8 cellular contexts compared by ENCODE assay signal in genomic region chr4:147707892-147708672, GRCh38. TPM values are rescaled to one million over a fixed set of nuclear protein-coding genes. Genes with fewer than 3 reads are reported as not detected.
DNase-seq lines count a peak whose midpoint lies in the region; ATAC-seq, FAIRE-seq and TF ChIP-seq lines count a peak whose summit lies in the region.

No MANE protein-coding gene starts in this region.

- intact Hi-C loops in adrenal gland (cut with DNase I) = loop anchor here (5.0 kb wide), 1 partner anchor 159 kb away; no protein-coding TSS in a partner anchor

- H3K4me1 ChIP-seq in adrenal gland (replicated peaks in 1 of 2) (no peaks in the 10 kb centered on the region), right atrium auricular region (no peaks in the 10 kb centered on the region), skeletal muscle satellite cell (ENCODE audit: control insufficient read depth, insufficient read depth, low read length) (no peaks in the 10 kb centered on the region)

- CTCF ChIA-PET in AG04449 (lab: Yijun Ruan, JAX) = interaction anchor here (0.6 to 11.5 kb wide), 34 partner anchors 8 to 205 kb away, joined by 3 to 421 read pairs (median 4); partner anchors contain the start of genes ARHGAP10 and PRMT9

- 19 to 31% (median 28%) methylated on average over 7 of the region's 7 CpGs for WGBS in adrenal gland, 4 donors

- H3K27ac ChIP-seq in adrenal gland = no peak overlapping the region
- H3K27ac ChIP-seq in right atrium auricular region = no peak overlapping the region

- H3K36me3 ChIP-seq in adrenal gland (replicated peaks in 1 of 2) = no peaks in the 10 kb centered on the region
- H3K36me3 ChIP-seq in right atrium auricular region = no peaks in the 10 kb centered on the region
- no peaks in the 10 kb centered on the region for H3K36me3 ChIP-seq in skeletal muscle satellite cell (ENCODE audit: insufficient read depth, low read length)
- no peaks in the 10 kb centered on the region for H3K36me3 ChIP-seq in MG63

- no peaks in the 10 kb centered on the region for H3K27me3 ChIP-seq in adrenal gland
- H3K27me3 ChIP-seq in right atrium auricular region = no peaks in the 10 kb centered on the region
- no peaks in the 10 kb centered on the region for H3K27me3 ChIP-seq in skeletal muscle satellite cell (ENCODE audit: control insufficient read depth, insufficient read depth, low read length)
- H3K27me3 ChIP-seq in MG63 = no peaks in the 10 kb centered on the region

- TF ChIP-seq POLR2A in GM12892 (IDR thresholded peaks at IDR 0.05; ENCODE audit: low read depth, low read length) (no peak), adrenal gland (IDR thresholded peaks at IDR 0.05) (no peak)

- peak; percentile 63 for ATAC-seq in HG03060 (IDR thresholded peaks at IDR 0.05; ENCODE audit: low read depth, unreplicated experiment)

- H3K9ac ChIP-seq in skeletal muscle satellite cell (ENCODE audit: low read depth, low read length) = no peak overlapping the region

- no peak for FAIRE-seq in GM12892 (lab: Jason Lieb, UNC)

- DNase-seq in AG04449 (ENCODE audit: low read depth, low spot score) = no peak
- peak; percentile 18 for DNase-seq in GM12892 (ENCODE audit: insufficient read length)
- DNase-seq in RPMI7951 (ENCODE audit: low read depth) = peak; percentile 53
- peak; percentile 39 to 85 (median 57) for DNase-seq in adrenal gland
- DNase-seq in right atrium auricular region (ENCODE audit: low spot score) = peak; percentile 66
- no peak for DNase-seq in MG63

- TF ChIP-seq CTCF in AG04449 (IDR thresholded peaks at IDR 0.05; ENCODE audit: insufficient read depth, low read length, missing control alignments) = peak; percentile 67
- peak; percentile 84 to 97 (median 94) for TF ChIP-seq CTCF in adrenal gland (IDR thresholded peaks at IDR 0.05)
- TF ChIP-seq CTCF in right atrium auricular region (IDR thresholded peaks at IDR 0.05) = peak; percentile 76 to 88

- H3K4me3 ChIP-seq in AG04449 (ENCODE audit: low read depth, low read length) (no peak overlapping the region), adrenal gland (peak overlapping the region in 1 of 4 donors; percentile 17), right atrium auricular region (no peak overlapping the region), skeletal muscle satellite cell (ENCODE audit: low read length) (no peak overlapping the region), MG63 (no peak overlapping the region)

- H3K9me3 ChIP-seq in adrenal gland (replicated peaks in 1 of 3) (no peaks in the 10 kb centered on the region), right atrium auricular region (no peaks in the 10 kb centered on the region), skeletal muscle satellite cell (replicated peaks; ENCODE audit: low read length) (no peaks in the 10 kb centered on the region), MG63 (no peaks in the 10 kb centered on the region)

- peak overlapping the region; percentile 43 for H3K4me2 ChIP-seq in skeletal muscle satellite cell (ENCODE audit: low read length)

- POLR2A ChIA-PET in AG04449 (lab: Yijun Ruan, JAX) = no interaction called here

RNA-seq across cellular contexts. Expression of gene ARHGAP10, which starts 23.8 kb away (rescaled TPM):
- 18.1 TPM for polyA plus RNA-seq in GM12892 (2012; ENCODE audit: missing spikeins)
- total RNA-seq in RPMI7951 (2014; rRNA removed; shearing (Covaris generic)) = 16.1 and 16.9 TPM in 2 replicates
- 10 to 100 TPM; 14.1 to 40.8 (median 26.9) TPM for total RNA-seq in adrenal gland
- 10 to 100 TPM; 12.9 to 22.9 (median 17.6) TPM for polyA plus RNA-seq in adrenal gland
- total RNA-seq in right atrium auricular region = 10 to 100 TPM; 36.1 to 43.5 TPM
- total RNA-seq in skeletal muscle satellite cell (2012; rRNA removed) = 29.7 and 33.5 TPM in 2 replicates
- total RNA-seq in MG63 (2014; rRNA removed; shearing (Covaris generic); ENCODE audit: low replicate concordance) = 7.7 and 15.2 TPM in 2 replicates

RNA-seq across cellular contexts. Expression of gene PRMT9, which starts 24.1 kb away (rescaled TPM):
- 7.9 TPM for polyA plus RNA-seq in GM12892 (2012; ENCODE audit: missing spikeins)
- 6.0 and 6.5 TPM in 2 replicates for total RNA-seq in RPMI7951 (2014; rRNA removed; shearing (Covaris generic))
- 10 to 100 TPM in 4 of 8 donors, 1 to 10 TPM in 4; 5.4 to 13.5 (median 10.0) TPM for total RNA-seq in adrenal gland
- 10 to 100 TPM; 11.9 to 13.3 (median 12.0) TPM for polyA plus RNA-seq in adrenal gland
- total RNA-seq in right atrium auricular region = 1 to 10 TPM; 5.0 to 5.2 TPM
- 7.4 and 11.9 TPM in 2 replicates for total RNA-seq in skeletal muscle satellite cell (2012; rRNA removed)
- 3.1 and 3.9 TPM in 2 replicates for total RNA-seq in MG63 (2014; rRNA removed; shearing (Covaris generic); ENCODE audit: low replicate concordance)

Comparison
In these comparisons a context has a peak if more than half of its experiments do, and no peak if none do; other contexts are left out.
1. DNase-seq: peak in GM12892 (single experiment), RPMI7951 (single experiment), adrenal gland (7 of 7) and right atrium auricular region (single experiment); none in AG04449 (single experiment) and MG63 (single experiment).
2. Peak in every context shown above with its lines, with median percentiles within 50 percentile points of each other: CTCF ChIP-seq.